ENCODE assay signal across 23 cellular contexts in genomic region chr1:20047058-20047457, GRCh38. TPM values are rescaled to one million over a fixed set of nuclear protein-coding genes. Genes with fewer than 3 reads are reported as not detected.
"Had no signal": no experiment of that assay in that cellular context is flagged by ENCODE, and none has a peak within 500 bp of the region (broad histone marks: within the 10 kb centered on the region; RNA-seq: fewer than 3 reads in every experiment).

No MANE protein-coding gene starts in this region.

- FAIRE-seq: TTC549 had no signal

- DNase-seq: activated B cell treated with CpG ODN at 0.5 μM for 24 hours; activated CD4-positive, alpha-beta memory T cell treated with anti-CD3 and anti-CD28 coated beads for 36 hours; activated CD4-positive, alpha-beta T cell treated with anti-CD3 and anti-CD28 coated beads for 4 hours; activated effector memory CD4-positive, alpha-beta T cell treated with Interleukin-2 at 50 U/mL for 16 hours; activated naive CD4-positive, alpha-beta T cell treated with anti-CD3 and anti-CD28 coated beads, Interleukin-2, amount 10 ng/mL, durations not matched to agents 7 days and 5 days; activated T-cell treated with anti-CD3 and anti-CD28 coated beads, Interleukin-2, amount 50 U/mL, for 4 hours; effector CD8-positive, alpha-beta T cell; gastrocnemius medialis; head of caudate nucleus; mesendoderm; naive thymus-derived CD4-positive, alpha-beta T cell; stimulated activated CD4-positive, alpha-beta T cell treated with anti-CD3 and anti-CD28 coated beads, Interleukin-4, amount 100 ng/mL, for 4 hours; stimulated activated naive CD4-positive, alpha-beta T cell treated with Interleukin-2 at 50 U/mL for 16 hours; SW 1271; transverse colon; uterus had no signal

- ATAC-seq: activated T-cell treated with anti-CD3 and anti-CD28 coated beads, Interleukin-2, amount 50 U/mL, for 4 hours; esophagus mucosa; gastrocnemius medialis; naive thymus-derived CD4-positive, alpha-beta T cell; sciatic nerve had no signal

RNA-seq across cellular contexts. Expression of gene PLA2G5, which starts 22.9 kb away (rescaled TPM):
- total RNA-seq: activated B cell treated with CpG ODN at 0.5 μM for 24 hours; activated CD4-positive, alpha-beta memory T cell treated with anti-CD3 and anti-CD28 coated beads for 36 hours; activated T-cell treated with anti-CD3 and anti-CD28 coated beads, Interleukin-2, amount 50 U/mL, for 4 hours; cerebellum; gastrocnemius medialis; kidney epithelial cell; naive thymus-derived CD4-positive, alpha-beta T cell; osteocyte; T-helper 2 cell treated with Interferon-gamma antibody and Interleukin-4, amounts not matched to agents 100 ng/mL and 5 ng/mL, for 36 hours had no signal
- polyA plus RNA-seq: naive thymus-derived CD4-positive, alpha-beta T cell had no signal
